Comparison of ENCODE assay signal across 14 cellular contexts in genomic region chr12:124640096-124640495, GRCh38.
DNase-seq lines count a peak whose midpoint lies in the region; ATAC-seq, FAIRE-seq and TF ChIP-seq lines count a peak whose summit lies in the region.
"Had no signal": no experiment of that assay in that cellular context is flagged by ENCODE, and none has a peak within 500 bp of the region (broad histone marks: within the 10 kb centered on the region; RNA-seq: fewer than 3 reads in every experiment).

No MANE protein-coding gene starts in this region.

- peak; percentile 78 for DNase-seq in GM23248
- DNase-seq in NCI-H460 (ENCODE audit: extremely low read depth, low read depth) = peak; percentile 58
- peak; percentile 26 for DNase-seq in endothelial cell of umbilical vein (ENCODE audit: low read depth, low spot score)
- peak; percentile 94 for DNase-seq in osteoblast (ENCODE audit: insufficient read length, low spot score, missing footprints)
- DNase-seq in C1 segment of cervical spinal cord (lab: John Stamatoyannopoulos, UW) = no peak
- no peak for DNase-seq in cerebellar nuclear complex (lab: John Stamatoyannopoulos, UW)
- no peak for DNase-seq in CD4-positive, alpha-beta T cell
- DNase-seq: heart left ventricle, mesendoderm, NCI-H2029, retina, transverse colon had no signal

- H3K79me2 ChIP-seq in GM23248 (ENCODE audit: insufficient read depth) = no peaks in the 10 kb centered on the region
- no peaks in the 10 kb centered on the region for H3K79me2 ChIP-seq in endothelial cell of umbilical vein (ENCODE audit: control insufficient read depth, insufficient read depth, low read length)
- no peaks in the 10 kb centered on the region for H3K79me2 ChIP-seq in osteoblast (ENCODE audit: insufficient read depth, low read length)

- no peaks in the 10 kb centered on the region for H3K9me3 Mint-ChIP-seq in CD4-positive, alpha-beta T cell

- no peak overlapping the region for H3K4me2 ChIP-seq in GM23248 (ENCODE audit: unreplicated experiment)
- no peak overlapping the region for H3K4me2 ChIP-seq in endothelial cell of umbilical vein (ENCODE audit: insufficient read depth, low read length)
- H3K4me2 ChIP-seq in osteoblast (ENCODE audit: insufficient read depth, low read length) = no peak overlapping the region

- no peak overlapping the region for H3K4me3 ChIP-seq in GM23248
- no peak overlapping the region for H3K4me3 ChIP-seq in endothelial cell of umbilical vein (replicated peaks in 1 of 3; ENCODE audit: insufficient read depth in 1 of 3, low read depth in 1 of 3, low read length in 3 of 3)
- H3K4me3 ChIP-seq in osteoblast (ENCODE audit: insufficient read depth, low read length) = no peak overlapping the region
- H3K4me3 ChIP-seq: heart left ventricle, transverse colon had no signal

- no TSS peak for BruUV-seq in endothelial cell of umbilical vein (replicated peaks; lab: Mats Ljungman, UMichigan)

- H3K27ac Mint-ChIP-seq in CD4-positive, alpha-beta T cell = no peak overlapping the region

- no peaks in the 10 kb centered on the region for H3K9me2 ChIP-seq in GM23248 (ENCODE audit: insufficient read depth)

- no peak overlapping the region for H3K9ac ChIP-seq in GM23248
- H3K9ac ChIP-seq in endothelial cell of umbilical vein (replicated peaks; ENCODE audit: extremely low read depth, insufficient read depth, low read length) = no peak overlapping the region

- no peaks in the 10 kb centered on the region for H3K27me3 Mint-ChIP-seq in CD4-positive, alpha-beta T cell

- H3K27me3 ChIP-seq in GM23248 (replicated peaks; ENCODE audit: insufficient read depth) (no peaks in the 10 kb centered on the region), endothelial cell of umbilical vein (ENCODE audit: control insufficient read depth in 2 of 2, insufficient read depth in 2 of 2, low read length in 2 of 2) (no peaks in the 10 kb centered on the region), osteoblast (ENCODE audit: insufficient read depth, low read length) (no peaks in the 10 kb centered on the region)
- no peaks in the 10 kb centered on the region for H3K27me3 ChIP-seq in CD4-positive, alpha-beta T cell (ENCODE audit: control insufficient read depth, insufficient read depth, low read length)
- H3K27me3 ChIP-seq: heart left ventricle, transverse colon had no signal

- ATAC-seq in GM18505 (IDR thresholded peaks at IDR 0.05; ENCODE audit: unreplicated experiment) = no peak
- ATAC-seq in CD4-positive, alpha-beta T cell (ENCODE audit: poor library complexity) = no peak
- ATAC-seq: heart left ventricle had no signal

- no peaks in the 10 kb centered on the region for H3K9me1 ChIP-seq in endothelial cell of umbilical vein (replicated peaks; ENCODE audit: control insufficient read depth, extremely low read depth, insufficient read depth, low read length)

- H3K4me1 ChIP-seq in GM23248 (ENCODE audit: insufficient read depth) (no peaks in the 10 kb centered on the region), endothelial cell of umbilical vein (ENCODE audit: control insufficient read depth, extremely low read depth, insufficient read depth, low read length) (peaks cover 4% of the 10 kb centered on the region), osteoblast (ENCODE audit: insufficient read depth, low read length) (peaks cover 9% of the 10 kb centered on the region)

- H3K27ac ChIP-seq in GM23248 (no peak overlapping the region), endothelial cell of umbilical vein (ENCODE audit: insufficient read depth, low read depth, low read length) (no peak overlapping the region), osteoblast (ENCODE audit: low read depth, low read length) (peak overlapping the region; percentile 52)
- H3K27ac ChIP-seq in CD4-positive, alpha-beta T cell (ENCODE audit: low read depth, low read length) = no peak overlapping the region
- H3K27ac ChIP-seq: transverse colon, VCaP had no signal

- in situ Hi-C loops in GM23248 (cut with MboI) = no loop called here

- no peaks in the 10 kb centered on the region for H4K20me1 ChIP-seq in GM23248 (ENCODE audit: insufficient read depth)
- H4K20me1 ChIP-seq in endothelial cell of umbilical vein (replicated peaks; ENCODE audit: control insufficient read depth, extremely low read depth, insufficient read depth, low read length) = no peaks in the 10 kb centered on the region
- H4K20me1 ChIP-seq in osteoblast (ENCODE audit: insufficient read depth, low read length) = no peaks in the 10 kb centered on the region

- dilution Hi-C loops in endothelial cell of umbilical vein (cut with MboI; ENCODE audit: extremely low pct_ligation_motif_present, low sequenced_read_pairs) = no loop called here

- CTCF ChIA-PET in endothelial cell of umbilical vein (lab: Charles Lee) = interaction anchor here (0.7 to 2.6 kb wide), 6 partner anchors 9 to 80 kb away, joined by 3 to 10 read pairs (median 4); no protein-coding TSS in a partner anchor
- CTCF ChIA-PET in CD4-positive, alpha-beta T cell (lab: Charles Lee) = no interaction called here

- H3K9me3 ChIP-seq in GM23248 (ENCODE audit: low read depth) = no peaks in the 10 kb centered on the region
- H3K9me3 ChIP-seq in endothelial cell of umbilical vein (replicated peaks; ENCODE audit: control insufficient read depth, insufficient read depth, low read length) = no peaks in the 10 kb centered on the region
- H3K9me3 ChIP-seq in osteoblast (ENCODE audit: low read depth, low read length) = peaks cover 12% of the 10 kb centered on the region
- no peaks in the 10 kb centered on the region for H3K9me3 ChIP-seq in CD4-positive, alpha-beta T cell (ENCODE audit: control insufficient read depth, low read length)
- H3K9me3 ChIP-seq: heart left ventricle, transverse colon had no signal

- WGBS in GM23248 (ENCODE audit: low coverage in 1 of 2, low lambda C conversion rate in 2 of 2, missing lambda C conversion rate in 2 of 2), 2 experiments = 9% methylated on average over 4 of the region's 4 CpGs

- no peaks in the 10 kb centered on the region for H3K36me3 ChIP-seq in GM23248 (ENCODE audit: low read depth)
- no peaks in the 10 kb centered on the region for H3K36me3 ChIP-seq in endothelial cell of umbilical vein (ENCODE audit: control insufficient read depth in 2 of 2, extremely low read depth in 1 of 2, insufficient read depth in 2 of 2, low read length in 2 of 2)
- H3K36me3 ChIP-seq in osteoblast (ENCODE audit: insufficient read depth, low read length) = no peaks in the 10 kb centered on the region
- H3K36me3 ChIP-seq: heart left ventricle, transverse colon had no signal

- TF ChIP-seq POLR2A in endothelial cell of umbilical vein (IDR thresholded peaks at IDR 0.05; ENCODE audit: low read depth, low read length) = no peak
- TF ChIP-seq POLR2A in GM18505 (IDR thresholded peaks at IDR 0.05; ENCODE audit: borderline replicate concordance, extremely low read depth, insufficient read depth, insufficient read length) = no peak

- no peaks in the 10 kb centered on the region for H3K36me3 Mint-ChIP-seq in CD4-positive, alpha-beta T cell (ENCODE audit: low read depth)

- TF ChIP-seq CTCF in endothelial cell of umbilical vein (IDR thresholded peaks at IDR 0.05; ENCODE audit: extremely low read depth in 1 of 2, insufficient read depth in 1 of 2, low read depth in 1 of 2, low read length in 2 of 2) (no peak), osteoblast (IDR thresholded peaks at IDR 0.05; ENCODE audit: extremely low read depth, low read depth, low read length) (no peak)
- TF ChIP-seq CTCF in CD4-positive, alpha-beta T cell (IDR thresholded peaks at IDR 0.05) = no peak

- FAIRE-seq in endothelial cell of umbilical vein (lab: Jason Lieb, UNC) = peak; percentile 84

- H3F3A ChIP-seq in GM23248 (ENCODE audit: insufficient read depth) = peaks cover 16% of the 10 kb centered on the region

- intact Hi-C loops in endothelial cell of umbilical vein (cut with micrococcal nuclease) = no loop called here
- intact Hi-C loops in CD4-positive, alpha-beta T cell (cut with DNase I, micrococcal nuclease) = no loop called here

- H2AFZ ChIP-seq in GM23248 (no peak overlapping the region), endothelial cell of umbilical vein (ENCODE audit: low read depth, low read length) (no peak overlapping the region), osteoblast (ENCODE audit: low read length) (peak overlapping the region; percentile 25)

- POLR2A ChIA-PET in endothelial cell of umbilical vein (lab: Charles Lee) = interaction anchor here (1.3 kb wide), 1 partner anchor 15 kb away, joined by 3 read pairs; no protein-coding TSS in a partner anchor
- POLR2A ChIA-PET in CD4-positive, alpha-beta T cell (lab: Charles Lee) = no interaction called here

- H3K4me3 Mint-ChIP-seq in CD4-positive, alpha-beta T cell = no peak overlapping the region

- H3K4me1 Mint-ChIP-seq in CD4-positive, alpha-beta T cell (ENCODE audit: low read depth) = peaks cover 11% of the 10 kb centered on the region

TF ChIP-seq in endothelial cell of umbilical vein, 7 proteins besides CTCF, POLR2A, EP300 and RAD21:
- TF ChIP-seq FOS (IDR thresholded peaks at IDR 0.05; ENCODE audit: borderline replicate concordance, insufficient read depth, low read length) = peak; percentile 78
- TF ChIP-seq POLR2AphosphoS5 (IDR thresholded peaks at IDR 0.05; ENCODE audit: insufficient read depth, low read depth, low read length) = no peak
- peak; percentile 32 for TF ChIP-seq JUN (IDR thresholded peaks at IDR 0.05; ENCODE audit: borderline replicate concordance, insufficient read depth, insufficient read length, low read depth)

Comparison
In these comparisons a context has a peak if more than half of its experiments do, and no peak if none do; other contexts are left out.
1. DNase-seq: peak in GM23248 (single experiment), NCI-H460 (single experiment), endothelial cell of umbilical vein (single experiment) and osteoblast (single experiment); none in C1 segment of cervical spinal cord (0 of 14), cerebellar nuclear complex (0 of 2) and CD4-positive, alpha-beta T cell (0 of 10).